Comparison of ENCODE assay signal across 16 cellular contexts in the genomic region with DNA sequence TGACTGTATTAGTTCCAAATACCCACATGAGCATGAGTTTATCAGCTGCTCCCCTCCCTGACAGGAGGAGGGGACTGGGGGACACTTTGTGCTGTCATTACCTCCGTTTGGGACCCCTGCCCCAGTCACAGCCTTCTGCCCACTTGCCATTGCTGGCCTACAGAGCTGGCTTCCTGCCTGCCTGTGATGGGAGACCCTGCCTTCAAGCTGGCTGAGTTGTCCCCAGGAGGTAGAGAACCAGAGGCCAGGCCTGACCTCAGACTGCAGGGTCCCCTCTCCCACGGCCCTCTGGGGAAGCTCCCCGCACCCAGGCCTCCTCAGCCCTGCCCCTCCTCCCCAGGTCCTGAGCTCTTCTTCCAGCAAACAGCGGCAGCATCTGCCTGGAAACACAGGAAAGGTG.
DNase-seq lines count a peak whose midpoint lies in the region; ATAC-seq and TF ChIP-seq lines count a peak whose summit lies in the region.
"Had no signal": no experiment of that assay in that cellular context is flagged by ENCODE, and none has a peak within 500 bp of the region (broad histone marks: within the 10 kb centered on the region; RNA-seq: fewer than 3 reads in every experiment).

No MANE protein-coding gene starts in this region.

- H3K4me1 ChIP-seq in naive thymus-derived CD4-positive, alpha-beta T cell (ENCODE audit: control insufficient read depth in 2 of 2, insufficient read depth in 2 of 2, low read length in 2 of 2): peaks cover 0 to 18% of the 10 kb centered on the region in 2 donors
- H3K4me1 ChIP-seq in vagina (peaks cover 5% of the 10 kb centered on the region), SJCRH30 (peaks cover 9% of the 10 kb centered on the region)
- H3K4me1 ChIP-seq: Caco-2, HAP-1 had no signal

- no peak for ATAC-seq in stimulated activated naive CD8-positive, alpha-beta T cell treated with anti-CD3 and anti-CD28 coated beads, Interleukin-15, amount 100 ng/mL, for 72 hours
- no peak for ATAC-seq in stimulated activated naive CD8-positive, alpha-beta T cell treated with anti-CD3 and anti-CD28 coated beads, Interleukin-15, Interleukin-2, amounts not matched to agents 100 U/mL and 50 U/mL, for 24 hours
- no peak for ATAC-seq in T-helper 17 cell
- no peak for ATAC-seq in naive thymus-derived CD4-positive, alpha-beta T cell

- H3K27me3 Mint-ChIP-seq in stimulated activated naive CD8-positive, alpha-beta T cell treated with anti-CD3 and anti-CD28 coated beads, Interleukin-15, amount 100 ng/mL, for 72 hours: no peaks in the 10 kb centered on the region
- no peaks in the 10 kb centered on the region for H3K27me3 Mint-ChIP-seq in T-helper 17 cell
- H3K27me3 Mint-ChIP-seq in naive thymus-derived CD4-positive, alpha-beta T cell: peaks cover 0 to 4% (median 0%) of the 10 kb centered on the region in 5 donors

- peaks cover 31% of the 10 kb centered on the region for H3K4me1 Mint-ChIP-seq in stimulated activated naive CD8-positive, alpha-beta T cell treated with anti-CD3 and anti-CD28 coated beads, Interleukin-15, amount 100 ng/mL, for 72 hours
- H3K4me1 Mint-ChIP-seq in T-helper 17 cell: peaks cover 7% of the 10 kb centered on the region
- H3K4me1 Mint-ChIP-seq in naive thymus-derived CD4-positive, alpha-beta T cell: peaks cover 13 to 33% (median 25%) of the 10 kb centered on the region in 7 donors

- no peak overlapping the region for H3K4me3 ChIP-seq in naive thymus-derived CD4-positive, alpha-beta T cell (ENCODE audit: low read length)
- H3K4me3 ChIP-seq in vagina (no peak overlapping the region), SJCRH30 (no peak overlapping the region)
- H3K4me3 ChIP-seq: HAP-1 had no signal

- H3K27ac ChIP-seq in naive thymus-derived CD4-positive, alpha-beta T cell (ENCODE audit: low read depth, low read length): no peak overlapping the region
- H3K27ac ChIP-seq in vagina: no peak overlapping the region
- no peak overlapping the region for H3K27ac ChIP-seq in SJCRH30
- H3K27ac ChIP-seq: C4-2B, RWPE1 had no signal

- H3K36me3 Mint-ChIP-seq in T-helper 17 cell (ENCODE audit: low read depth): no peaks in the 10 kb centered on the region
- no peaks in the 10 kb centered on the region for H3K36me3 Mint-ChIP-seq in naive thymus-derived CD4-positive, alpha-beta T cell
- H3K36me3 Mint-ChIP-seq: CD8-positive, alpha-beta T cell had no signal

- intact Hi-C loops in naive thymus-derived CD4-positive, alpha-beta T cell (cut with micrococcal nuclease): loop anchor here in 1 of 2 donors (5.0 kb wide), 1 partner anchor 239 kb away; no protein-coding TSS in a partner anchor
- intact Hi-C loops in vagina (cut with DNase I): no loop called here

- H3K27me3 ChIP-seq in naive thymus-derived CD4-positive, alpha-beta T cell (ENCODE audit: control insufficient read depth in 2 of 2, insufficient read depth in 2 of 2, low read length in 2 of 2): no peaks in the 10 kb centered on the region
- H3K27me3 ChIP-seq in vagina: no peaks in the 10 kb centered on the region
- no peaks in the 10 kb centered on the region for H3K27me3 ChIP-seq in SJCRH30

- TF ChIP-seq POLR2A in vagina (IDR thresholded peaks at IDR 0.05): no peak

- no peak for DNase-seq in stimulated activated naive CD8-positive, alpha-beta T cell treated with anti-CD3 and anti-CD28 coated beads, Interleukin-15, amount 100 ng/mL, for 72 hours
- no peak for DNase-seq in stimulated activated naive CD8-positive, alpha-beta T cell treated with anti-CD3 and anti-CD28 coated beads, Interleukin-15, Interleukin-2, amounts not matched to agents 100 U/mL and 50 U/mL, for 24 hours
- no peak for DNase-seq in T-helper 17 cell
- DNase-seq in naive thymus-derived CD4-positive, alpha-beta T cell: no peak
- DNase-seq in vagina (ENCODE audit: extremely low spot score in 2 of 2): peak; percentile 72 to 81
- no peak for DNase-seq in SJCRH30
- DNase-seq in NK-92 treated with Interleukin-12 subunit alpha and Interleukin-12 subunit beta, amount 100 ng/mL, for 24 hours (lab: John Stamatoyannopoulos, UW): no peak
- no peak for DNase-seq in NCI-H187 (lab: John Stamatoyannopoulos, UW)

- H3K4me3 Mint-ChIP-seq in stimulated activated naive CD8-positive, alpha-beta T cell treated with anti-CD3 and anti-CD28 coated beads, Interleukin-15, amount 100 ng/mL, for 72 hours: no peak overlapping the region
- H3K4me3 Mint-ChIP-seq in T-helper 17 cell: no peak overlapping the region
- no peak overlapping the region for H3K4me3 Mint-ChIP-seq in naive thymus-derived CD4-positive, alpha-beta T cell
- H3K4me3 Mint-ChIP-seq: B cell; CD8-positive, alpha-beta T cell; HFFc6 had no signal

- no peak for TF ChIP-seq CTCF in vagina (IDR thresholded peaks at IDR 0.05)

- H3K27ac Mint-ChIP-seq in stimulated activated naive CD8-positive, alpha-beta T cell treated with anti-CD3 and anti-CD28 coated beads, Interleukin-15, amount 100 ng/mL, for 72 hours: peak overlapping the region; percentile 40 to 57
- H3K27ac Mint-ChIP-seq in T-helper 17 cell: peak overlapping the region; percentile 27
- peak overlapping the region in 5 of 9 donors; percentile 21 to 96 (median 60) for H3K27ac Mint-ChIP-seq in naive thymus-derived CD4-positive, alpha-beta T cell

- H3K9me3 ChIP-seq in T-helper 17 cell (ENCODE audit: control insufficient read depth, low read length, poor library complexity, severe bottlenecking): no peaks in the 10 kb centered on the region
- no peaks in the 10 kb centered on the region for H3K9me3 ChIP-seq in naive thymus-derived CD4-positive, alpha-beta T cell (ENCODE audit: control insufficient read depth in 2 of 3, low read length in 3 of 3)
- no peaks in the 10 kb centered on the region for H3K9me3 ChIP-seq in vagina
- H3K9me3 ChIP-seq in SJCRH30 (replicated peaks): no peaks in the 10 kb centered on the region
- H3K9me3 ChIP-seq: Caco-2, HAP-1, SK-N-SH had no signal

- H3K36me3 ChIP-seq in naive thymus-derived CD4-positive, alpha-beta T cell (ENCODE audit: control insufficient read depth in 2 of 3, insufficient read depth in 3 of 3, low read length in 3 of 3): no peaks in the 10 kb centered on the region
- H3K36me3 ChIP-seq in vagina (no peaks in the 10 kb centered on the region), SJCRH30 (no peaks in the 10 kb centered on the region)
- H3K36me3 ChIP-seq: HAP-1 had no signal

- CTCF ChIA-PET in naive thymus-derived CD4-positive, alpha-beta T cell (lab: Charles Lee): interaction anchor here (0.6 to 8.0 kb wide), 7 partner anchors 11 to 637 kb away, joined by 3 to 159 read pairs (median 4); no protein-coding TSS in a partner anchor

- POLR2A ChIA-PET in naive thymus-derived CD4-positive, alpha-beta T cell (lab: Charles Lee): interaction anchor here (0.6 to 5.0 kb wide), 4 partner anchors 9 to 25 kb away, joined by 3 to 46 read pairs (median 8); no protein-coding TSS in a partner anchor

- H3K9me3 Mint-ChIP-seq in stimulated activated naive CD8-positive, alpha-beta T cell treated with anti-CD3 and anti-CD28 coated beads, Interleukin-15, amount 100 ng/mL, for 72 hours: no peaks in the 10 kb centered on the region
- H3K9me3 Mint-ChIP-seq in naive thymus-derived CD4-positive, alpha-beta T cell: no peaks in the 10 kb centered on the region
- H3K9me3 Mint-ChIP-seq: CD8-positive, alpha-beta T cell; HFFc6 had no signal

Comparison
In these comparisons a context has a peak if more than half of its experiments do, and no peak if none do; other contexts are left out.
1. DNase-seq: peak in vagina (2 of 2); none in stimulated activated naive CD8-positive, alpha-beta T cell treated with anti-CD3 and anti-CD28 coated beads, Interleukin-15, amount 100 ng/mL, for 72 hours (0 of 2), stimulated activated naive CD8-positive, alpha-beta T cell treated with anti-CD3 and anti-CD28 coated beads, Interleukin-15, Interleukin-2, amounts not matched to agents 100 U/mL and 50 U/mL, for 24 hours (single experiment), T-helper 17 cell (0 of 3), naive thymus-derived CD4-positive, alpha-beta T cell (0 of 9), SJCRH30 (0 of 2), NK-92 treated with Interleukin-12 subunit alpha and Interleukin-12 subunit beta, amount 100 ng/mL, for 24 hours (single experiment) and NCI-H187 (0 of 2).
2. Peak in every context shown above with its lines, with median percentiles within 50 percentile points of each other: H3K27ac Mint-ChIP-seq.